ENCODE assay signal across 14 cellular contexts in genomic region chr20:62622178-62622876, GRCh38. TPM values are rescaled to one million over a fixed set of nuclear protein-coding genes. Genes with fewer than 3 reads are reported as not detected.
A peak's percentile ranks its signal among the peaks of the same experiment; 100 is the strongest.
DNase-seq lines count a peak whose midpoint lies in the region; ATAC-seq and TF ChIP-seq lines count a peak whose summit lies in the region.
"Had no signal": no experiment of that assay in that cellular context is flagged by ENCODE, and none has a peak within 500 bp of the region (broad histone marks: within the 10 kb centered on the region; RNA-seq: fewer than 3 reads in every experiment).

No MANE protein-coding gene starts in this region.

- peaks cover 1% of the 10 kb centered on the region for H3K9me3 Mint-ChIP-seq in glutamatergic neuron (ENCODE audit: unreplicated experiment)
- H3K9me3 Mint-ChIP-seq: neural crest cell had no signal

- no peak for TF ChIP-seq CTCF in A673 (conservative IDR thresholded peaks at IDR 0.05; ENCODE audit: low read depth, low read length)
- TF ChIP-seq CTCF in PC-3 (conservative IDR thresholded peaks at IDR 0.05; ENCODE audit: low read depth, low read length), result no peak
- TF ChIP-seq CTCF in ovary (IDR thresholded peaks at IDR 0.05), result no peak
- no peak for TF ChIP-seq CTCF in glutamatergic neuron (IDR thresholded peaks at IDR 0.05; ENCODE audit: partially characterized antibody, unreplicated experiment)

- peak overlapping the region; percentile 77 for H3K4me2 ChIP-seq in PC-3 (ENCODE audit: low read length)

- no peak for TF ChIP-seq POLR2A in ovary (IDR thresholded peaks at IDR 0.05)

- H3K9ac ChIP-seq in PC-3 (ENCODE audit: low read length) (peak overlapping the region; percentile 90), duodenal mucosa (ENCODE audit: low read depth in 1 of 2, low read length in 2 of 2) (peak overlapping the region; percentile 73 to 74)

- BruUV-seq in A673 (replicated peaks; lab: Mats Ljungman, UMichigan) (no TSS peak), PC-3 (replicated peaks; lab: Mats Ljungman, UMichigan) (no TSS peak)

- POLR2A ChIA-PET in A673 (lab: Charles Lee; ENCODE audit: low non-redundant PET), result no interaction called here
- POLR2A ChIA-PET in PC-3 (lab: Charles Lee; ENCODE audit: unreplicated experiment), result interaction anchor here (0.5 kb wide), 1 partner anchor 30 kb away, joined by 7 read pairs; no protein-coding TSS in a partner anchor

- DNase-seq in A673 (ENCODE audit: low spot score), result no peak
- DNase-seq in PC-3, result no peak
- no peak for DNase-seq in ovary
- no peak for DNase-seq in epidermal melanocyte (ENCODE audit: insufficient read length, low spot score)
- no peak for DNase-seq in AG08395 (ENCODE audit: low spot score)
- DNase-seq in stimulated activated CD8-positive, alpha-beta memory T cell treated with anti-CD3 and anti-CD28 coated beads, Interleukin-4, amount 100 ng/mL, for 48 hours, result no peak
- DNase-seq in glutamatergic neuron, result no peak
- DNase-seq: BE2C; dermis blood vessel endothelial cell; NCI-H2171 treated with DMSO at 0.1 percent for 48 hours; stimulated activated CD4-positive, alpha-beta T cell treated with anti-CD3 and anti-CD28 coated beads, Interleukin-4, amount 100 ng/mL, for 4 hours had no signal

- H3K36me3 Mint-ChIP-seq in glutamatergic neuron (ENCODE audit: unreplicated experiment), result no peaks in the 10 kb centered on the region

- peaks cover 7% of the 10 kb centered on the region for H3F3A ChIP-seq in PC-3 (ENCODE audit: low read length, unreplicated experiment)

- TF ChIP-seq EP300 in ovary (IDR thresholded peaks at IDR 0.05), result no peak

- no peak overlapping the region for H3K4me3 Mint-ChIP-seq in glutamatergic neuron (ENCODE audit: unreplicated experiment)
- H3K4me3 Mint-ChIP-seq: neural crest cell had no signal

- H3K79me2 ChIP-seq in PC-3 (ENCODE audit: low read length), result peaks cover 31% of the 10 kb centered on the region

- no peaks in the 10 kb centered on the region for H3K27me3 Mint-ChIP-seq in glutamatergic neuron (ENCODE audit: unreplicated experiment)

- no peak overlapping the region for H2AFZ ChIP-seq in PC-3 (ENCODE audit: low read length)

- no peak for ATAC-seq in PC-3
- ATAC-seq: SK-N-SH treated with all-trans-retinoic acid at 6 μM for 48 hours had no signal

- H3K36me3 ChIP-seq in A673 (ENCODE audit: insufficient read depth, low read length, poor library complexity, severe bottlenecking) (no peaks in the 10 kb centered on the region), PC-3 (ENCODE audit: low read depth, low read length) (no peaks in the 10 kb centered on the region), duodenal mucosa (ENCODE audit: control insufficient read depth in 1 of 2, insufficient read depth in 2 of 2, low read length in 2 of 2) (no peaks in the 10 kb centered on the region), ovary (no peaks in the 10 kb centered on the region)
- H3K36me3 ChIP-seq: BE2C had no signal

- H3K4me1 Mint-ChIP-seq in glutamatergic neuron (ENCODE audit: low read depth, unreplicated experiment), result no peaks in the 10 kb centered on the region

- WGBS in ovary, 3 donors, result 70 to 77% (median 72%) methylated on average over 25 of the region's 25 CpGs

- intact Hi-C loops in A673 (cut with micrococcal nuclease; ENCODE audit: unreplicated experiment), result no loop called here
- intact Hi-C loops in PC-3 (cut with micrococcal nuclease), result loop anchor here (10.0 kb wide), 1 partner anchor 172 kb away; the partner anchor contains the start of gene MRGBP
- intact Hi-C loops in ovary (cut with DNase I), result loop anchor here in 1 of 4 donors (5.0 kb wide), 1 partner anchor 320 kb away; the partner anchor contains the start of gene ADRM1

- peaks cover 21% of the 10 kb centered on the region for H3K4me1 ChIP-seq in A673 (ENCODE audit: insufficient read depth, low read length, poor library complexity, severe bottlenecking)
- H3K4me1 ChIP-seq in PC-3 (ENCODE audit: insufficient read depth, low read length), result peaks cover 61% of the 10 kb centered on the region
- H3K4me1 ChIP-seq in duodenal mucosa (ENCODE audit: control insufficient read depth in 1 of 2, insufficient read depth in 2 of 2, low read length in 2 of 2), result peaks cover 23 to 28% of the 10 kb centered on the region in 2 donors
- H3K4me1 ChIP-seq in ovary (ENCODE audit: insufficient read depth), result peaks cover 13% of the 10 kb centered on the region

- H3K9me3 ChIP-seq in A673 (ENCODE audit: low read depth, low read length, poor library complexity, severe bottlenecking) (no peaks in the 10 kb centered on the region), PC-3 (ENCODE audit: low read length) (no peaks in the 10 kb centered on the region), duodenal mucosa (ENCODE audit: control insufficient read depth in 1 of 2, low read length in 2 of 2) (no peaks in the 10 kb centered on the region), ovary (no peaks in the 10 kb centered on the region)
- H3K9me3 ChIP-seq: BE2C had no signal

- H3K9me2 ChIP-seq in PC-3 (replicated peaks; ENCODE audit: low read length), result no peaks in the 10 kb centered on the region

- H3K4me3 ChIP-seq in A673 (ENCODE audit: low read depth, low read length, poor library complexity, severe bottlenecking) (no peak overlapping the region), PC-3 (ENCODE audit: low read length) (no peak overlapping the region), duodenal mucosa (ENCODE audit: low read depth in 1 of 2, low read length in 2 of 2) (no peak overlapping the region), ovary (no peak overlapping the region)

- H4K20me1 ChIP-seq in PC-3 (ENCODE audit: low read length), result no peaks in the 10 kb centered on the region

- no peaks in the 10 kb centered on the region for H3K27me3 ChIP-seq in A673 (replicated peaks; ENCODE audit: insufficient read depth, low read depth, low read length, poor library complexity)
- H3K27me3 ChIP-seq in PC-3 (ENCODE audit: low read length), result no peaks in the 10 kb centered on the region
- no peaks in the 10 kb centered on the region for H3K27me3 ChIP-seq in duodenal mucosa (ENCODE audit: control insufficient read depth in 1 of 2, insufficient read depth in 2 of 2, low read length in 2 of 2)
- H3K27me3 ChIP-seq in ovary, result no peaks in the 10 kb centered on the region
- H3K27me3 ChIP-seq: BE2C had no signal

- CTCF ChIA-PET in A673 (lab: Charles Lee), result interaction anchor here (0.6 kb wide), 1 partner anchor 167 kb away, joined by 4 read pairs; no protein-coding TSS in a partner anchor
- CTCF ChIA-PET in PC-3 (lab: Charles Lee), result interaction anchor here (0.6 kb wide), 2 partner anchors 30 to 253 kb away, joined by 4 read pairs; no protein-coding TSS in a partner anchor

- H3K27ac ChIP-seq in A673 (ENCODE audit: low read depth, low read length, poor library complexity, severe bottlenecking), result peak overlapping the region; percentile 68
- H3K27ac ChIP-seq in PC-3 (ENCODE audit: low read length), result peak overlapping the region; percentile 98
- peak overlapping the region; percentile 97 for H3K27ac ChIP-seq in duodenal mucosa (ENCODE audit: low read depth, low read length)
- H3K27ac ChIP-seq in ovary, result peak overlapping the region; percentile 58 to 91

- no peak overlapping the region for H3K27ac Mint-ChIP-seq in glutamatergic neuron (ENCODE audit: unreplicated experiment)

RNA-seq across cellular contexts. Expression of gene SLCO4A1, which starts 20.0 kb away (rescaled TPM):
- total RNA-seq in A673 (2021) (44.5 and 48.8 TPM in 2 replicates), PC-3 (2014; rRNA removed) (161 and 162 TPM in 2 replicates), ovary (10 to 100 TPM in 1 of 7 donors, 1 to 10 TPM in 6; 3.3 to 10.9 (median 4.4) TPM), glutamatergic neuron (ENCODE audit: unreplicated experiment) (26.5 TPM)
- polyA plus RNA-seq in ovary, result 1 to 10 TPM; 1.1 to 2.2 TPM
